1 cellular context compared by ENCODE assay signal in the genomic region with DNA sequence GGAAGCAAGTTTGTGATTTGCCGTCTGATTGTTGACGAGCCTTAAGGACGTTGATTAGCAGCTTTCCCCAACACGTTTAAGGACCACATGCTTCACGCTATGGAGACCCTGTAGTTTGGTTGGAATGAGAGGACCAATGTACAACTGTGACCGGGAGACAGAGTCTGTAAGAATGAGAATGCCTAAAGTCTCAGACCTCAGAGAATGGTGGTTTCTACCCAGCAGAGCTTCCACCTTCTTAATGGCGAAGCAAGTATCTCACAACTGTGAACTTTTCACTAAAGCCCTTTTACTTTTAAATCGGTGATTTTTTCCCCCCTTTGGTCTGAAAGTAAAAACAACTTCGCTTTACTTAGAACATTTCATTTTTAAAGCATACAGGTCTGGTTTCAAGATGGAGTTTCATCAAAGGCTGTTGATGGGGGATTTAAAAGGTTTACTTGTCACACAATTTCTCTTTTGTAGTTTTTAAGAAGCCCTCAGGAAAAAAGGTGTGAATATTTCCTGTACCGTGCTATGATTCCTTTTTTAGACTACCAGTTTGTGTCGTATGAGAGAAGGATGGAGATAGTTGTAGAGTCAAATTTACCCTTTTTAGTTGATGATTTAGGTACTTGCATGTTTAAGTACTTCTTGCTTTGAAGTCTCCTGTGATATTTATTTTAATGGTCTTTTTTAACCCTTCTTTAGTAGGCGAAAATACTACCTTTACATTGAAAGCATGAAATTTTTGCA.
TF ChIP-seq lines count a peak whose summit lies in the region.

No MANE protein-coding gene starts in this region.

TF ChIP-seq in HepG2, 621 proteins besides CTCF, POLR2A, EP300 and RAD21 (continued from another document):
- TF ChIP-seq ZNF747 (CRISPR knock-in tag; IDR thresholded peaks at IDR 0.05; ENCODE audit: borderline replicate concordance) = no peak
- TF ChIP-seq, protein P1, sequence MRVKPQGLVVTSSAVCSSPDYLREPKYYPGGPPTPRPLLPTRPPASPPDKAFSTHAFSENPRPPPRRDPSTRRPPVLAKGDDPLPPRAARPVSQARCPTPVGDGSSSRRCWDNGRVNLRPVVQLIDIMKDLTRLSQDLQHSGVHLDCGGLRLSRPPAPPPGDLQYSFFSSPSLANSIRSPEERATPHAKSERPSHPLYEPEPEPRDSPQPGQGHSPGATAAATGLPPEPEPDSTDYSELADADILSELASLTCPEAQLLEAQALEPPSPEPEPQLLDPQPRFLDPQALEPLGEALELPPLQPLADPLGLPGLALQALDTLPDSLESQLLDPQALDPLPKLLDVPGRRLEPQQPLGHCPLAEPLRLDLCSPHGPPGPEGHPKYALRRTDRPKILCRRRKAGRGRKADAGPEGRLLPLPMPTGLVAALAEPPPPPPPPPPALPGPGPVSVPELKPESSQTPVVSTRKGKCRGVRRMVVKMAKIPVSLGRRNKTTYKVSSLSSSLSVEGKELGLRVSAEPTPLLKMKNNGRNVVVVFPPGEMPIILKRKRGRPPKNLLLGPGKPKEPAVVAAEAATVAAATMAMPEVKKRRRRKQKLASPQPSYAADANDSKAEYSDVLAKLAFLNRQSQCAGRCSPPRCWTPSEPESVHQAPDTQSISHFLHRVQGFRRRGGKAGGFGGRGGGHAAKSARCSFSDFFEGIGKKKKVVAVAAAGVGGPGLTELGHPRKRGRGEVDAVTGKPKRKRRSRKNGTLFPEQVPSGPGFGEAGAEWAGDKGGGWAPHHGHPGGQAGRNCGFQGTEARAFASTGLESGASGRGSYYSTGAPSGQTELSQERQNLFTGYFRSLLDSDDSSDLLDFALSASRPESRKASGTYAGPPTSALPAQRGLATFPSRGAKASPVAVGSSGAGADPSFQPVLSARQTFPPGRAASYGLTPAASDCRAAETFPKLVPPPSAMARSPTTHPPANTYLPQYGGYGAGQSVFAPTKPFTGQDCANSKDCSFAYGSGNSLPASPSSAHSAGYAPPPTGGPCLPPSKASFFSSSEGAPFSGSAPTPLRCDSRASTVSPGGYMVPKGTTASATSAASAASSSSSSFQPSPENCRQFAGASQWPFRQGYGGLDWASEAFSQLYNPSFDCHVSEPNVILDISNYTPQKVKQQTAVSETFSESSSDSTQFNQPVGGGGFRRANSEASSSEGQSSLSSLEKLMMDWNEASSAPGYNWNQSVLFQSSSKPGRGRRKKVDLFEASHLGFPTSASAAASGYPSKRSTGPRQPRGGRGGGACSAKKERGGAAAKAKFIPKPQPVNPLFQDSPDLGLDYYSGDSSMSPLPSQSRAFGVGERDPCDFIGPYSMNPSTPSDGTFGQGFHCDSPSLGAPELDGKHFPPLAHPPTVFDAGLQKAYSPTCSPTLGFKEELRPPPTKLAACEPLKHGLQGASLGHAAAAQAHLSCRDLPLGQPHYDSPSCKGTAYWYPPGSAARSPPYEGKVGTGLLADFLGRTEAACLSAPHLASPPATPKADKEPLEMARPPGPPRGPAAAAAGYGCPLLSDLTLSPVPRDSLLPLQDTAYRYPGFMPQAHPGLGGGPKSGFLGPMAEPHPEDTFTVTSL (CRISPR knock-in tag; IDR thresholded peaks at IDR 0.05; ENCODE audit: borderline replicate concordance) = no peak
- TF ChIP-seq CC2D1A (CRISPR knock-in tag; IDR thresholded peaks at IDR 0.05) = no peak
